Comparison of ENCODE assay signal across 10 cellular contexts in genomic region chr4:60116592-60116991, GRCh38.
"Had no signal": no experiment of that assay in that cellular context is flagged by ENCODE, and none has a peak within 500 bp of the region (broad histone marks: within the 10 kb centered on the region; RNA-seq: fewer than 3 reads in every experiment).

No MANE protein-coding gene starts in this region.

- H3K36me3 ChIP-seq: HAP-1 had no signal

- H3K4me3 Mint-ChIP-seq: GM23338, H9, HFFc6 had no signal

- H3K4me3 ChIP-seq: GM23248, GM23338, HAP-1 had no signal

- FAIRE-seq: H54 had no signal

- H3K4me1 Mint-ChIP-seq: GM23338, H9 had no signal

- H3K4me1 ChIP-seq: HAP-1 had no signal

- H3K9me3 ChIP-seq: HAP-1 had no signal

- ATAC-seq: GM23338, HCT116 had no signal

- H2AFZ ChIP-seq: GM23248 had no signal

- DNase-seq: GM23248, GOT3, H7, H9, HCEC 1CT, HFFc6 had no signal

- H3K9me3 Mint-ChIP-seq: GM23338, H9 had no signal

- H3K27ac Mint-ChIP-seq: GM23338, H9, HFFc6 had no signal

- H3K4me2 ChIP-seq: GM23338 had no signal

- H3K9ac ChIP-seq: GM23248 had no signal

- H3K27ac ChIP-seq: GM23248 had no signal
